24 cellular contexts compared by ENCODE assay signal in genomic region chr2:99988567-99988966, GRCh38.
"Had no signal": no experiment of that assay in that cellular context is flagged by ENCODE, and none has a peak within 500 bp of the region (broad histone marks: within the 10 kb centered on the region; RNA-seq: fewer than 3 reads in every experiment).

No MANE protein-coding gene starts in this region.

- H3K27ac ChIP-seq: body of pancreas, left ventricle myocardium inferior, right lobe of liver, skin epidermis, tibial artery, VCaP had no signal

- H3K4me1 ChIP-seq: body of pancreas, right lobe of liver had no signal

- H3K4me3 ChIP-seq: body of pancreas, left ventricle myocardium inferior, right lobe of liver, skin epidermis, tibial artery had no signal

- H3K9me3 ChIP-seq: body of pancreas, left ventricle myocardium inferior, right lobe of liver, tibial artery had no signal

- DNase-seq: activated CD4-positive, alpha-beta T cell treated with anti-CD3 and anti-CD28 coated beads, Interleukin-2, amount 10 ng/mL, durations not matched to agents 7 days and 5 days; activated CD4-positive, CD25-positive, alpha-beta regulatory T cell treated with anti-CD3 and anti-CD28 coated beads, Interleukin-2, amount 50 U/mL, for 72 hours; activated CD8-positive, alpha-beta memory T cell treated with anti-CD3 and anti-CD28 coated beads, Interleukin-2, amount 10 ng/mL, durations not matched to agents 7 days and 5 days; activated CD8-positive, alpha-beta T cell treated with anti-CD3 and anti-CD28 coated beads for 36 hours; activated effector memory CD4-positive, alpha-beta T cell treated with anti-CD3 and anti-CD28 coated beads, Interleukin-2, amount 50 U/mL, for 16 hours; activated naive CD4-positive, alpha-beta T cell treated with anti-CD3 and anti-CD28 coated beads, Interleukin-2, amount 50 U/mL, for 16 hours; activated naive CD8-positive, alpha-beta T cell treated with anti-CD3 and anti-CD28 coated beads, Interleukin-2, amount 50 U/mL, for 24 hours; activated T-cell treated with anti-CD3 and anti-CD28 coated beads for 4 hours; anterior cingulate cortex; body of pancreas; effector CD4-positive, alpha-beta T cell; erythroblast; foreskin melanocyte; immature natural killer cell; left ventricle myocardium inferior; mammary epithelial cell; nephron progenitor cell; nucleus accumbens; right lobe of liver; stimulated activated CD4-positive, alpha-beta T cell treated with anti-CD3 and anti-CD28 coated beads, Interleukin-1b, Interleukin-23, amount 100 ng/mL, for 48 hours; stimulated activated naive CD8-positive, alpha-beta T cell treated with anti-CD3 and anti-CD28 coated beads, Interleukin-15, amount 100 ng/mL, for 72 hours; tibial artery had no signal

- H3K27me3 ChIP-seq: body of pancreas, right lobe of liver, tibial artery had no signal

- H3K36me3 ChIP-seq: left ventricle myocardium inferior, right lobe of liver, tibial artery had no signal
